19 cellular contexts compared by ENCODE assay signal in genomic region chr4:113975578-113975977, GRCh38. TPM values are rescaled to one million over a fixed set of nuclear protein-coding genes. Genes with fewer than 3 reads are reported as not detected.
DNase-seq lines count a peak whose midpoint lies in the region; ATAC-seq, FAIRE-seq and TF ChIP-seq lines count a peak whose summit lies in the region.
"Had no signal": no experiment of that assay in that cellular context is flagged by ENCODE, and none has a peak within 500 bp of the region (broad histone marks: within the 10 kb centered on the region; RNA-seq: fewer than 3 reads in every experiment).

No MANE protein-coding gene starts in this region.

- DNase-seq in HepG2 (ENCODE audit: low spot score) (no peak), right lobe of liver (no peak), coronary artery (ENCODE audit: low spot score) (no peak), lower lobe of right lung (no peak), ureter (ENCODE audit: low spot score) (no peak), kidney tubule cell (ENCODE audit: low spot score) (no peak), NCI-H524 (lab: John Stamatoyannopoulos, UW) (no peak)
- DNase-seq: ACHN; activated CD8-positive, alpha-beta T cell treated with anti-CD3 and anti-CD28 coated beads for 36 hours; amniotic stem cell; COR-L47; GOT3; psoas muscle; SJCRH30; stimulated activated CD4-positive, alpha-beta T cell treated with anti-CD3 and anti-CD28 coated beads, Interleukin-1b, Interleukin-23, amount 100 ng/mL, for 48 hours; upper lobe of left lung had no signal

- no peak for FAIRE-seq in HepG2 (lab: Jason Lieb, UNC)
- FAIRE-seq: TTC549 had no signal

- CTCF ChIA-PET in HepG2 (lab: Yijun Ruan, JAX; ENCODE audit: low intra/inter-chr PET ratio, low total read pairs), result no interaction called here

- WGBS in HepG2 (ENCODE audit: low lambda C conversion rate), result 0% methylated on average over 2 of the region's 2 CpGs
- 51% methylated on average over 2 of the region's 2 CpGs for WGBS in right lobe of liver (ENCODE audit: insufficient coverage, low coverage, low lambda C conversion rate, missing lambda C conversion rate)

- in situ Hi-C loops in HepG2 (cut with HindIII; ENCODE audit: extremely low pct_ligation_motif_present, low pct_unique_long_range_greater_than_20kb), result no loop called here

- ATAC-seq in HepG2 (no peak), right lobe of liver (no peak), lower lobe of right lung (no peak), GM19397 (IDR thresholded peaks at IDR 0.05; ENCODE audit: unreplicated experiment) (no peak)
- ATAC-seq: activated CD8-positive, alpha-beta T cell treated with anti-CD3 and anti-CD28 coated beads for 36 hours; activated T-helper 17 cell treated with anti-CD3 and anti-CD28 coated beads, Interleukin-2, amount 50 U/mL, for 72 hours; psoas muscle had no signal

- no peaks in the 10 kb centered on the region for H3K4me1 ChIP-seq in HepG2 (ENCODE audit: insufficient read depth, low read length)
- H3K4me1 ChIP-seq in right lobe of liver, result peaks cover 0 to 5% (median 0%) of the 10 kb centered on the region in 4 donors
- H3K4me1 ChIP-seq in lower lobe of right lung, result no peaks in the 10 kb centered on the region
- H3K4me1 ChIP-seq: psoas muscle had no signal

- H3K4me3 ChIP-seq in HepG2 (replicated peaks in 1 of 3; ENCODE audit: insufficient read depth in 1 of 3, low read depth in 2 of 3, low read length in 3 of 3) (no peak overlapping the region), right lobe of liver (peak overlapping the region in 1 of 3 donors; percentile 0), coronary artery (peak overlapping the region; percentile 80), lower lobe of right lung (peak overlapping the region; percentile 64)
- H3K4me3 ChIP-seq: psoas muscle, SJCRH30 had no signal

- H3K36me3 ChIP-seq in HepG2 (replicated peaks in 1 of 2; ENCODE audit: control insufficient read depth in 1 of 2, insufficient read depth in 2 of 2, low read length in 2 of 2) (no peaks in the 10 kb centered on the region), right lobe of liver (no peaks in the 10 kb centered on the region), lower lobe of right lung (no peaks in the 10 kb centered on the region)
- H3K36me3 ChIP-seq: upper lobe of left lung had no signal

- no peak for TF ChIP-seq EP300 in HepG2 (IDR thresholded peaks at IDR 0.05; ENCODE audit: low read depth in 2 of 2, low read length in 2 of 2)
- no peak for TF ChIP-seq EP300 in HepG2 (CRISPR knock-in tag; IDR thresholded peaks at IDR 0.05; ENCODE audit: borderline replicate concordance)

- TF ChIP-seq RAD21 in HepG2 (CRISPR knock-in tag; IDR thresholded peaks at IDR 0.05), result no peak

- no TSS peak for BruUV-seq in HepG2 (replicated peaks; lab: Mats Ljungman, UMichigan)

- no peak overlapping the region for H3K4me2 ChIP-seq in HepG2 (ENCODE audit: low read depth, low read length)

- no peak overlapping the region for H3K9ac ChIP-seq in HepG2 (ENCODE audit: insufficient read depth, low read depth, low read length)

- no peaks in the 10 kb centered on the region for H4K20me1 ChIP-seq in HepG2 (ENCODE audit: insufficient read depth, low read length)

- H3K27ac ChIP-seq in HepG2 (ENCODE audit: extremely low read length, insufficient read depth, low read length) (no peak overlapping the region), right lobe of liver (no peak overlapping the region), coronary artery (peak overlapping the region in 1 of 2 donors; percentile 28), lower lobe of right lung (no peak overlapping the region)
- H3K27ac ChIP-seq: psoas muscle, SJCRH30, upper lobe of left lung had no signal

- H2AFZ ChIP-seq in HepG2 (ENCODE audit: low read length), result no peak overlapping the region

- H3K9me3 ChIP-seq in HepG2 (ENCODE audit: low read length) (no peaks in the 10 kb centered on the region), right lobe of liver (no peaks in the 10 kb centered on the region), lower lobe of right lung (no peaks in the 10 kb centered on the region)
- H3K9me3 ChIP-seq: psoas muscle, upper lobe of left lung had no signal

- H3K27me3 ChIP-seq in HepG2 (ENCODE audit: control insufficient read depth in 1 of 2, insufficient read depth in 2 of 2, low read length in 2 of 2) (peaks cover 3 to 17% of the 10 kb centered on the region in 2 experiments; a peak in 3 of 5 replicates), right lobe of liver (no peaks in the 10 kb centered on the region), lower lobe of right lung (ENCODE audit: low read depth) (no peaks in the 10 kb centered on the region)
- H3K27me3 ChIP-seq: SJCRH30, upper lobe of left lung had no signal

- intact Hi-C loops in HepG2 (cut with micrococcal nuclease; ENCODE audit: unreplicated experiment) (no loop called here), right lobe of liver (cut with DNase I) (no loop called here), lower lobe of right lung (cut with DNase I) (no loop called here)

- no peaks in the 10 kb centered on the region for H3K79me2 ChIP-seq in HepG2 (ENCODE audit: insufficient read depth, low read length)

- TF ChIP-seq POLR2A in HepG2 (IDR thresholded peaks at IDR 0.05; ENCODE audit: insufficient read depth in 1 of 2, low read depth in 2 of 2, low read length in 2 of 2) (no peak), right lobe of liver (IDR thresholded peaks at IDR 0.05) (no peak)

- TF ChIP-seq CTCF in HepG2 (CRISPR knock-in tag; IDR thresholded peaks at IDR 0.05), result no peak
- no peak for TF ChIP-seq CTCF in right lobe of liver (IDR thresholded peaks at IDR 0.05)
- TF ChIP-seq CTCF in coronary artery (IDR thresholded peaks at IDR 0.05), result no peak
- TF ChIP-seq CTCF in lower lobe of right lung (IDR thresholded peaks at IDR 0.05), result no peak

- POLR2A ChIA-PET in HepG2 (lab: Yijun Ruan, JAX), result no interaction called here

TF ChIP-seq in HepG2, 621 proteins besides CTCF, POLR2A, EP300 and RAD21:
- TF ChIP-seq ATF7 (IDR thresholded peaks at IDR 0.05) (peak; percentile 93), ATF7 (CRISPR knock-in tag; IDR thresholded peaks at IDR 0.05) (no peak), MAFF (IDR thresholded peaks at IDR 0.05; ENCODE audit: low read depth, low read length) (0 out of 2 replicates have a peak, but pooled peaks have one; percentile 17), CREB1 (IDR thresholded peaks at IDR 0.05) (peak; percentile 56), CREB1 (CRISPR knock-in tag; IDR thresholded peaks at IDR 0.05) (no peak), ZNF251 (CRISPR knock-in tag; IDR thresholded peaks at IDR 0.05) (no peak), NFATC3 (CRISPR knock-in tag; IDR thresholded peaks at IDR 0.05) (no peak), MAFK (conservative IDR thresholded peaks at IDR 0.05 in 1 of 2, IDR thresholded peaks at IDR 0.05 in 1 of 2; ENCODE audit: low read length in 2 of 2) (0 out of 4 replicates have a peak, but pooled peaks of 1 of the 2 experiments have one; percentile 17), CENPX (CRISPR knock-in tag; IDR thresholded peaks at IDR 0.05) (no peak)

RNA-seq across cellular contexts. Expression of gene ARSJ, which starts 3.9 kb away (rescaled TPM):
- not detected in 2 replicates for total RNA-seq in HepG2 (2016; rRNA removed; fragmentation: Illumina TruSeq; extraction: Trizol)
- total RNA-seq in HepG2 (2016; cell fraction: cytosol; rRNA removed; fragmentation: Illumina TruSeq; extraction: Trizol; ENCODE audit: low read depth), result not detected in 2 replicates
- not detected in 2 replicates for total RNA-seq in HepG2 (2016; cell fraction: insoluble cytoplasmic fraction; rRNA removed; fragmentation: Illumina TruSeq; extraction: Trizol)
- total RNA-seq in HepG2 (2016; cell fraction: membrane; rRNA removed; fragmentation: Illumina TruSeq; extraction: Trizol), result not detected in 2 replicates
- total RNA-seq in HepG2 (2016; cell fraction: nucleus; rRNA removed; fragmentation: Illumina TruSeq; extraction: Trizol), result not detected in 2 replicates
- polyA plus RNA-seq in HepG2 (2011; rRNA removed), result not detected in 2 replicates
- polyA plus RNA-seq in HepG2 (2011; cell fraction: cytosol; rRNA removed), result 0.04 TPM in 1 of 2 replicates, not detected in the other
- polyA plus RNA-seq in HepG2 (2011; cell fraction: nucleus; rRNA removed), result not detected in 2 replicates
- not detected in 2 replicates for polyA plus RNA-seq in HepG2 (2012)
- polyA plus RNA-seq in HepG2 (2016; cell fraction: cytosol; fragmentation: Illumina TruSeq; extraction: Trizol; ENCODE audit: low read depth), result not detected in 2 replicates
- not detected in 2 replicates for polyA plus RNA-seq in HepG2 (2016; cell fraction: insoluble cytoplasmic fraction; fragmentation: Illumina TruSeq; extraction: Trizol; ENCODE audit: low read depth)
- not detected in 2 replicates for polyA plus RNA-seq in HepG2 (2016; cell fraction: membrane; fragmentation: Illumina TruSeq; extraction: Trizol; ENCODE audit: low read depth)
- polyA plus RNA-seq in HepG2 (2016; cell fraction: nucleus; fragmentation: Illumina TruSeq; extraction: Trizol; ENCODE audit: insufficient read depth, low read depth), result not detected in 2 replicates
- polyA minus RNA-seq in HepG2 (2011; rRNA and poly(A)+ RNA removed; ENCODE audit: low replicate concordance), result 1.8 TPM in 1 of 2 replicates, not detected in the other
- not detected in 2 replicates for polyA minus RNA-seq in HepG2 (2011; cell fraction: cytosol; rRNA and poly(A)+ RNA removed)
- polyA minus RNA-seq in HepG2 (2011; cell fraction: nucleus; rRNA and poly(A)+ RNA removed), result not detected in 2 replicates
- 1 to 10 TPM in 5 of 6 experiments, under 1 TPM in 1; 0.90 to 7.7 (median 2.3) TPM for total RNA-seq in right lobe of liver
- 8.4 TPM for total RNA-seq in lower lobe of right lung
- 6.4 TPM for total RNA-seq in ureter
- total RNA-seq: activated CD8-positive, alpha-beta T cell treated with anti-CD3 and anti-CD28 coated beads for 36 hours had no signal

Comparison
In these comparisons a context has a peak if more than half of its experiments do, and no peak if none do; other contexts are left out.
1. H3K4me3 ChIP-seq: peak in coronary artery (single experiment) and lower lobe of right lung (single experiment); none in HepG2 (0 of 3).